ENCODE assay signal across 1 cellular context in the genomic region with DNA sequence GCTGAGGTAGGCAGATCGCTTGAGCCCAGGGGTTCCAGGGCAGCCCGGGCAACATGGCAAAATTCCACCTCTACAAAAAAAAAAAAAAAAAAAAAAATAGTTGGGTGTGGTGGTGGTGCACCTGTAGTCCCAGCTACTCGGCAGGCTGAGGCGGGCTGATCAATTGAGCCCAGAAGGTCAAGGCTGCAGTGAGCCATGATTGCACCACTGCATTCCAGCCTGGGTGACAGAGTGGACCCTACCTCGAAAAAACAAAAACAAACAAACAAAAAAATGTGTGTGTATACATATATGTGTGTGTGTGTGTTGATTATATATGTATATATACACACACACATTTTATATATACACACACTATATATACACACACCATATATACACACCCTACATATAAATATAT.
TF ChIP-seq lines count a peak whose summit lies in the region.

No MANE protein-coding gene starts in this region.

TF ChIP-seq in HepG2, 621 proteins besides CTCF, POLR2A, EP300 and RAD21 (continued from another document and continues in another):
- TF ChIP-seq, protein P1, sequence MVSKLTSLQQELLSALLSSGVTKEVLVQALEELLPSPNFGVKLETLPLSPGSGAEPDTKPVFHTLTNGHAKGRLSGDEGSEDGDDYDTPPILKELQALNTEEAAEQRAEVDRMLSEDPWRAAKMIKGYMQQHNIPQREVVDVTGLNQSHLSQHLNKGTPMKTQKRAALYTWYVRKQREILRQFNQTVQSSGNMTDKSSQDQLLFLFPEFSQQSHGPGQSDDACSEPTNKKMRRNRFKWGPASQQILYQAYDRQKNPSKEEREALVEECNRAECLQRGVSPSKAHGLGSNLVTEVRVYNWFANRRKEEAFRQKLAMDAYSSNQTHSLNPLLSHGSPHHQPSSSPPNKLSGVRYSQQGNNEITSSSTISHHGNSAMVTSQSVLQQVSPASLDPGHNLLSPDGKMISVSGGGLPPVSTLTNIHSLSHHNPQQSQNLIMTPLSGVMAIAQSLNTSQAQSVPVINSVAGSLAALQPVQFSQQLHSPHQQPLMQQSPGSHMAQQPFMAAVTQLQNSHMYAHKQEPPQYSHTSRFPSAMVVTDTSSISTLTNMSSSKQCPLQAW (CRISPR knock-in tag; IDR thresholded peaks at IDR 0.05), result no peak
- TF ChIP-seq, protein P2, sequence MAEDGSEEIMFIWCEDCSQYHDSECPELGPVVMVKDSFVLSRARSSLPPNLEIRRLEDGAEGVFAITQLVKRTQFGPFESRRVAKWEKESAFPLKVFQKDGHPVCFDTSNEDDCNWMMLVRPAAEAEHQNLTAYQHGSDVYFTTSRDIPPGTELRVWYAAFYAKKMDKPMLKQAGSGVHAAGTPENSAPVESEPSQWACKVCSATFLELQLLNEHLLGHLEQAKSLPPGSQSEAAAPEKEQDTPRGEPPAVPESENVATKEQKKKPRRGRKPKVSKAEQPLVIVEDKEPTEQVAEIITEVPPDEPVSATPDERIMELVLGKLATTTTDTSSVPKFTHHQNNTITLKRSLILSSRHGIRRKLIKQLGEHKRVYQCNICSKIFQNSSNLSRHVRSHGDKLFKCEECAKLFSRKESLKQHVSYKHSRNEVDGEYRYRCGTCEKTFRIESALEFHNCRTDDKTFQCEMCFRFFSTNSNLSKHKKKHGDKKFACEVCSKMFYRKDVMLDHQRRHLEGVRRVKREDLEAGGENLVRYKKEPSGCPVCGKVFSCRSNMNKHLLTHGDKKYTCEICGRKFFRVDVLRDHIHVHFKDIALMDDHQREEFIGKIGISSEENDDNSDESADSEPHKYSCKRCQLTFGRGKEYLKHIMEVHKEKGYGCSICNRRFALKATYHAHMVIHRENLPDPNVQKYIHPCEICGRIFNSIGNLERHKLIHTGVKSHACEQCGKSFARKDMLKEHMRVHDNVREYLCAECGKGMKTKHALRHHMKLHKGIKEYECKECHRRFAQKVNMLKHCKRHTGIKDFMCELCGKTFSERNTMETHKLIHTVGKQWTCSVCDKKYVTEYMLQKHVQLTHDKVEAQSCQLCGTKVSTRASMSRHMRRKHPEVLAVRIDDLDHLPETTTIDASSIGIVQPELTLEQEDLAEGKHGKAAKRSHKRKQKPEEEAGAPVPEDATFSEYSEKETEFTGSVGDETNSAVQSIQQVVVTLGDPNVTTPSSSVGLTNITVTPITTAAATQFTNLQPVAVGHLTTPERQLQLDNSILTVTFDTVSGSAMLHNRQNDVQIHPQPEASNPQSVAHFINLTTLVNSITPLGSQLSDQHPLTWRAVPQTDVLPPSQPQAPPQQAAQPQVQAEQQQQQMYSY (CRISPR knock-in tag; IDR thresholded peaks at IDR 0.05), result no peak
- no peak for TF ChIP-seq PRPF4 (IDR thresholded peaks at IDR 0.05; ENCODE audit: low read depth, low read length, poor library complexity, severe bottlenecking)
- TF ChIP-seq BCL6 (CRISPR knock-in tag; IDR thresholded peaks at IDR 0.05), result peak; percentile 62
- TF ChIP-seq ERF (CRISPR knock-in tag; IDR thresholded peaks at IDR 0.05), result no peak
- TF ChIP-seq ZNF3 (CRISPR knock-in tag; IDR thresholded peaks at IDR 0.05), result no peak
- TF ChIP-seq KDM3A (CRISPR knock-in tag; IDR thresholded peaks at IDR 0.05; ENCODE audit: low read depth), result no peak
- no peak for TF ChIP-seq ZNF792 (CRISPR knock-in tag; IDR thresholded peaks at IDR 0.05)
- TF ChIP-seq, protein P3, sequence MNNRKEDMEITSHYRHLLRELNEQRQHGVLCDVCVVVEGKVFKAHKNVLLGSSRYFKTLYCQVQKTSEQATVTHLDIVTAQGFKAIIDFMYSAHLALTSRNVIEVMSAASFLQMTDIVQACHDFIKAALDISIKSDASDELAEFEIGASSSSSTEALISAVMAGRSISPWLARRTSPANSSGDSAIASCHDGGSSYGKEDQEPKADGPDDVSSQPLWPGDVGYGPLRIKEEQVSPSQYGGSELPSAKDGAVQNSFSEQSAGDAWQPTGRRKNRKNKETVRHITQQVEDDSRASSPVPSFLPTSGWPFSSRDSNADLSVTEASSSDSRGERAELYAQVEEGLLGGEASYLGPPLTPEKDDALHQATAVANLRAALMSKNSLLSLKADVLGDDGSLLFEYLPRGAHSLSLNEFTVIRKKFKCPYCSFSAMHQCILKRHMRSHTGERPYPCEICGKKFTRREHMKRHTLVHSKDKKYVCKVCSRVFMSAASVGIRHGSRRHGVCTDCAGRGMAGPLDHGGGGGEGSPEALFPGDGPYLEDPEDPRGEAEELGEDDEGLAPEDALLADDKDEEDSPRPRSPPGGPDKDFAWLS (CRISPR knock-in tag; IDR thresholded peaks at IDR 0.05; ENCODE audit: borderline replicate concordance), result no peak
- no peak for TF ChIP-seq PTBP1 (IDR thresholded peaks at IDR 0.05; ENCODE audit: low read depth, low read length, poor library complexity, severe bottlenecking)
- no peak for TF ChIP-seq ZFAT (CRISPR knock-in tag; conservative IDR thresholded peaks at IDR 0.05)
- TF ChIP-seq ZNF672 (CRISPR knock-in tag; IDR thresholded peaks at IDR 0.05), result no peak
- TF ChIP-seq ZNF790 (CRISPR knock-in tag; IDR thresholded peaks at IDR 0.05; ENCODE audit: borderline replicate concordance), result no peak
- no peak for TF ChIP-seq MLLT10 (CRISPR knock-in tag; IDR thresholded peaks at IDR 0.05)
- TF ChIP-seq, protein P4, sequence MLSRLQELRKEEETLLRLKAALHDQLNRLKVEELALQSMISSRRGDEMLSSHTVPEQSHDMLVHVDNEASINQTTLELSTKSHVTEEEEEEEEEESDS (CRISPR knock-in tag; IDR thresholded peaks at IDR 0.05; ENCODE audit: borderline replicate concordance), result no peak
- TF ChIP-seq ARNT2 (CRISPR knock-in tag; IDR thresholded peaks at IDR 0.05; ENCODE audit: low read depth), result no peak
- TF ChIP-seq ATF7 (IDR thresholded peaks at IDR 0.05), result no peak; the same call in 1 of the 2 replicates
- no peak for TF ChIP-seq ATF7 (CRISPR knock-in tag; IDR thresholded peaks at IDR 0.05)
- TF ChIP-seq ZNF292 (CRISPR knock-in tag; IDR thresholded peaks at IDR 0.05; ENCODE audit: borderline replicate concordance, low read depth), result no peak
- TF ChIP-seq, protein P5, sequence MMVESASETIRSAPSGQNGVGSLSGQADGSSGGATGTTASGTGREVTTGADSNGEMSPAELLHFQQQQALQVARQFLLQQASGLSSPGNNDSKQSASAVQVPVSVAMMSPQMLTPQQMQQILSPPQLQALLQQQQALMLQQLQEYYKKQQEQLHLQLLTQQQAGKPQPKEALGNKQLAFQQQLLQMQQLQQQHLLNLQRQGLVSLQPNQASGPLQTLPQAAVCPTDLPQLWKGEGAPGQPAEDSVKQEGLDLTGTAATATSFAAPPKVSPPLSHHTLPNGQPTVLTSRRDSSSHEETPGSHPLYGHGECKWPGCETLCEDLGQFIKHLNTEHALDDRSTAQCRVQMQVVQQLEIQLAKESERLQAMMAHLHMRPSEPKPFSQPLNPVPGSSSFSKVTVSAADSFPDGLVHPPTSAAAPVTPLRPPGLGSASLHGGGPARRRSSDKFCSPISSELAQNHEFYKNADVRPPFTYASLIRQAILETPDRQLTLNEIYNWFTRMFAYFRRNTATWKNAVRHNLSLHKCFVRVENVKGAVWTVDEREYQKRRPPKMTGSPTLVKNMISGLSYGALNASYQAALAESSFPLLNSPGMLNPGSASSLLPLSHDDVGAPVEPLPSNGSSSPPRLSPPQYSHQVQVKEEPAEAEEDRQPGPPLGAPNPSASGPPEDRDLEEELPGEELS (CRISPR knock-in tag; IDR thresholded peaks at IDR 0.05), result peak; percentile 95
- peak; percentile 43; the same call in 1 of the 2 replicates for TF ChIP-seq ZMYM4 (CRISPR knock-in tag; IDR thresholded peaks at IDR 0.05)
- TF ChIP-seq, protein P6, sequence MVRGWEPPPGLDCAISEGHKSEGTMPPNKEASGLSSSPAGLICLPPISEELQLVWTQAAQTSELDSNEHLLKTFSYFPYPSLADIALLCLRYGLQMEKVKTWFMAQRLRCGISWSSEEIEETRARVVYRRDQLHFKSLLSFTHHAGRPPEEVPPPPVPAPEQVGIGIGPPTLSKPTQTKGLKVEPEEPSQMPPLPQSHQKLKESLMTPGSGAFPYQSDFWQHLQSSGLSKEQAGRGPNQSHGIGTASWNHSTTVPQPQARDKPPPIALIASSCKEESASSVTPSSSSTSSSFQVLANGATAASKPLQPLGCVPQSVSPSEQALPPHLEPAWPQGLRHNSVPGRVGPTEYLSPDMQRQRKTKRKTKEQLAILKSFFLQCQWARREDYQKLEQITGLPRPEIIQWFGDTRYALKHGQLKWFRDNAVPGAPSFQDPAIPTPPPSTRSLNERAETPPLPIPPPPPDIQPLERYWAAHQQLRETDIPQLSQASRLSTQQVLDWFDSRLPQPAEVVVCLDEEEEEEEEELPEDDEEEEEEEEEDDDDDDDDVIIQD (CRISPR knock-in tag; IDR thresholded peaks at IDR 0.05; ENCODE audit: low read depth), result no peak
- TF ChIP-seq, protein P7, sequence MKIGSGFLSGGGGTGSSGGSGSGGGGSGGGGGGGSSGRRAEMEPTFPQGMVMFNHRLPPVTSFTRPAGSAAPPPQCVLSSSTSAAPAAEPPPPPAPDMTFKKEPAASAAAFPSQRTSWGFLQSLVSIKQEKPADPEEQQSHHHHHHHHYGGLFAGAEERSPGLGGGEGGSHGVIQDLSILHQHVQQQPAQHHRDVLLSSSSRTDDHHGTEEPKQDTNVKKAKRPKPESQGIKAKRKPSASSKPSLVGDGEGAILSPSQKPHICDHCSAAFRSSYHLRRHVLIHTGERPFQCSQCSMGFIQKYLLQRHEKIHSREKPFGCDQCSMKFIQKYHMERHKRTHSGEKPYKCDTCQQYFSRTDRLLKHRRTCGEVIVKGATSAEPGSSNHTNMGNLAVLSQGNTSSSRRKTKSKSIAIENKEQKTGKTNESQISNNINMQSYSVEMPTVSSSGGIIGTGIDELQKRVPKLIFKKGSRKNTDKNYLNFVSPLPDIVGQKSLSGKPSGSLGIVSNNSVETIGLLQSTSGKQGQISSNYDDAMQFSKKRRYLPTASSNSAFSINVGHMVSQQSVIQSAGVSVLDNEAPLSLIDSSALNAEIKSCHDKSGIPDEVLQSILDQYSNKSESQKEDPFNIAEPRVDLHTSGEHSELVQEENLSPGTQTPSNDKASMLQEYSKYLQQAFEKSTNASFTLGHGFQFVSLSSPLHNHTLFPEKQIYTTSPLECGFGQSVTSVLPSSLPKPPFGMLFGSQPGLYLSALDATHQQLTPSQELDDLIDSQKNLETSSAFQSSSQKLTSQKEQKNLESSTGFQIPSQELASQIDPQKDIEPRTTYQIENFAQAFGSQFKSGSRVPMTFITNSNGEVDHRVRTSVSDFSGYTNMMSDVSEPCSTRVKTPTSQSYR (CRISPR knock-in tag; IDR thresholded peaks at IDR 0.05; ENCODE audit: borderline replicate concordance), result no peak
- TF ChIP-seq ZNF451 (CRISPR knock-in tag; IDR thresholded peaks at IDR 0.05), result no peak
- TF ChIP-seq PCBP1 (IDR thresholded peaks at IDR 0.05; ENCODE audit: borderline replicate concordance, low read depth, low read length), result no peak
- TF ChIP-seq, protein P8, sequence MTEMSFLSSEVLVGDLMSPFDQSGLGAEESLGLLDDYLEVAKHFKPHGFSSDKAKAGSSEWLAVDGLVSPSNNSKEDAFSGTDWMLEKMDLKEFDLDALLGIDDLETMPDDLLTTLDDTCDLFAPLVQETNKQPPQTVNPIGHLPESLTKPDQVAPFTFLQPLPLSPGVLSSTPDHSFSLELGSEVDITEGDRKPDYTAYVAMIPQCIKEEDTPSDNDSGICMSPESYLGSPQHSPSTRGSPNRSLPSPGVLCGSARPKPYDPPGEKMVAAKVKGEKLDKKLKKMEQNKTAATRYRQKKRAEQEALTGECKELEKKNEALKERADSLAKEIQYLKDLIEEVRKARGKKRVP (CRISPR knock-in tag; IDR thresholded peaks at IDR 0.05), result peak in 1 of 2 experiments; percentile 74; a peak in 2 of 4 replicates
- TF ChIP-seq ZNF138 (CRISPR knock-in tag; IDR thresholded peaks at IDR 0.05; ENCODE audit: low read depth), result no peak
- no peak; the same call in 1 of the 2 replicates for TF ChIP-seq ZFY (CRISPR knock-in tag; IDR thresholded peaks at IDR 0.05)
- no peak for TF ChIP-seq MAFG (CRISPR knock-in tag; IDR thresholded peaks at IDR 0.05)
- TF ChIP-seq MIXL1 (CRISPR knock-in tag; IDR thresholded peaks at IDR 0.05), result no peak; the same call in 1 of the 2 replicates
- no peak for TF ChIP-seq BRCA1 (CRISPR knock-in tag; IDR thresholded peaks at IDR 0.05)
- TF ChIP-seq, protein P9, sequence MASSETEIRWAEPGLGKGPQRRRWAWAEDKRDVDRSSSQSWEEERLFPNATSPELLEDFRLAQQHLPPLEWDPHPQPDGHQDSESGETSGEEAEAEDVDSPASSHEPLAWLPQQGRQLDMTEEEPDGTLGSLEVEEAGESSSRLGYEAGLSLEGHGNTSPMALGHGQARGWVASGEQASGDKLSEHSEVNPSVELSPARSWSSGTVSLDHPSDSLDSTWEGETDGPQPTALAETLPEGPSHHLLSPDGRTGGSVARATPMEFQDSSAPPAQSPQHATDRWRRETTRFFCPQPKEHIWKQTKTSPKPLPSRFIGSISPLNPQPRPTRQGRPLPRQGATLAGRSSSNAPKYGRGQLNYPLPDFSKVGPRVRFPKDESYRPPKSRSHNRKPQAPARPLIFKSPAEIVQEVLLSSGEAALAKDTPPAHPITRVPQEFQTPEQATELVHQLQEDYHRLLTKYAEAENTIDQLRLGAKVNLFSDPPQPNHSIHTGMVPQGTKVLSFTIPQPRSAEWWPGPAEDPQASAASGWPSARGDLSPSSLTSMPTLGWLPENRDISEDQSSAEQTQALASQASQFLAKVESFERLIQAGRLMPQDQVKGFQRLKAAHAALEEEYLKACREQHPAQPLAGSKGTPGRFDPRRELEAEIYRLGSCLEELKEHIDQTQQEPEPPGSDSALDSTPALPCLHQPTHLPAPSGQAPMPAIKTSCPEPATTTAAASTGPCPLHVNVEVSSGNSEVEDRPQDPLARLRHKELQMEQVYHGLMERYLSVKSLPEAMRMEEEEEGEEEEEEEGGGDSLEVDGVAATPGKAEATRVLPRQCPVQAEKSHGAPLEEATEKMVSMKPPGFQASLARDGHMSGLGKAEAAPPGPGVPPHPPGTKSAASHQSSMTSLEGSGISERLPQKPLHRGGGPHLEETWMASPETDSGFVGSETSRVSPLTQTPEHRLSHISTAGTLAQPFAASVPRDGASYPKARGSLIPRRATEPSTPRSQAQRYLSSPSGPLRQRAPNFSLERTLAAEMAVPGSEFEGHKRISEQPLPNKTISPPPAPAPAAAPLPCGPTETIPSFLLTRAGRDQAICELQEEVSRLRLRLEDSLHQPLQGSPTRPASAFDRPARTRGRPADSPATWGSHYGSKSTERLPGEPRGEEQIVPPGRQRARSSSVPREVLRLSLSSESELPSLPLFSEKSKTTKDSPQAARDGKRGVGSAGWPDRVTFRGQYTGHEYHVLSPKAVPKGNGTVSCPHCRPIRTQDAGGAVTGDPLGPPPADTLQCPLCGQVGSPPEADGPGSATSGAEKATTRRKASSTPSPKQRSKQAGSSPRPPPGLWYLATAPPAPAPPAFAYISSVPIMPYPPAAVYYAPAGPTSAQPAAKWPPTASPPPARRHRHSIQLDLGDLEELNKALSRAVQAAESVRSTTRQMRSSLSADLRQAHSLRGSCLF (CRISPR knock-in tag; IDR thresholded peaks at IDR 0.05; ENCODE audit: borderline replicate concordance), result no peak
- no peak for TF ChIP-seq JUNB (CRISPR knock-in tag; IDR thresholded peaks at IDR 0.05; ENCODE audit: borderline replicate concordance)
- TF ChIP-seq ETV5 (CRISPR knock-in tag; IDR thresholded peaks at IDR 0.05; ENCODE audit: borderline replicate concordance), result peak; percentile 29; the same call in 1 of the 2 replicates
- TF ChIP-seq ATM (IDR thresholded peaks at IDR 0.05; ENCODE audit: borderline replicate concordance), result no peak
- TF ChIP-seq ZNF674 (CRISPR knock-in tag; IDR thresholded peaks at IDR 0.05; ENCODE audit: low read depth), result no peak
- no peak for TF ChIP-seq ZNF768 (CRISPR knock-in tag; IDR thresholded peaks at IDR 0.05)
- no peak for TF ChIP-seq ZNF75D (CRISPR knock-in tag; IDR thresholded peaks at IDR 0.05; ENCODE audit: borderline replicate concordance)
- no peak for TF ChIP-seq KLF6 (CRISPR knock-in tag; IDR thresholded peaks at IDR 0.05)
- TF ChIP-seq HNRNPL (IDR thresholded peaks at IDR 0.05; ENCODE audit: low read depth, low read length), result no peak
- TF ChIP-seq FOSL2 (CRISPR knock-in tag; IDR thresholded peaks at IDR 0.05), result peak; percentile 76
- no peak for TF ChIP-seq STAG1 (CRISPR knock-in tag; IDR thresholded peaks at IDR 0.05)
- no peak for TF ChIP-seq ZFP36 (IDR thresholded peaks at IDR 0.05; ENCODE audit: borderline replicate concordance, low read depth, low read length, partially characterized antibody)
- no peak for TF ChIP-seq ZNF121 (CRISPR knock-in tag; IDR thresholded peaks at IDR 0.05)
